Comparison of ENCODE assay signal across 10 cellular contexts in the genomic region with DNA sequence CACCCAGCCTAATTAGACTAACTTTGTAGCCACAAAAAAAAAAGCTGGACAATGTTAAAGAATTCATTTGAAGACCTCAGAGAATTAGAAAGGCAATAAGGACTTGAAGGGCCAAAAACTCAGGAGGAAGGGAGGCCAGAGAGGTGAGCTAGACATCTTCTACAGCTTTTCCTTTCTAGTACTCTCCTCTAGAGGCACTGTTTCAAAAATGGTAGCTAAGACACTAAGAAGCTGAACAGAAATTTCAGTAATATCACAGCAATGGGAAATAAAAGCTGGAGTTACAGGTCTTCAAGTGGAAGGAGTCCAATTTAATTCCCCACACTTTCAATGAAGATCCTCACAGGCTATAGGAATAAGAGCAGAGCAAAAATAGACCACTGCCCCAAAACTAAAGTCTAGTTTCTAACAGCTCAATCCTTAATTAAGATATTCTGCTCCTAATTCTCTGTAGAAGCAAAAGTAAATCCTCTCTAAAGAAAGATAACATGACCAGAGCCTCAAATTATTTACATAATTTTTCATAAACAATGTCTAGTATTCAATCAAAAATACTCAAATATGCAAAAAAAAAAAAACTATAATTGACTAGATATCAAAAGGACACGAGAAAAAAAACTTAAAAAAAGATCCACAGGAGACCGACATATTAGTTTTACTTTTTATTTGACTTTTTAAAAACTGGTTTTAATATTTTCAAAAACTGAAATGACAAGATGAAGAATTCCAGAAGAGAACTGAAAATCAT.
DNase-seq lines count a peak whose midpoint lies in the region; ATAC-seq and TF ChIP-seq lines count a peak whose summit lies in the region.
"Had no signal": no experiment of that assay in that cellular context is flagged by ENCODE, and none has a peak within 500 bp of the region (broad histone marks: within the 10 kb centered on the region; RNA-seq: fewer than 3 reads in every experiment).

No MANE protein-coding gene starts in this region.

- no peaks in the 10 kb centered on the region for H3K9me3 Mint-ChIP-seq in progenitor cell of endocrine pancreas (ENCODE audit: low read depth)

- peaks cover 13% of the 10 kb centered on the region for H3K36me3 Mint-ChIP-seq in progenitor cell of endocrine pancreas (ENCODE audit: insufficient read depth)

- no peaks in the 10 kb centered on the region for H3K27me3 Mint-ChIP-seq in progenitor cell of endocrine pancreas

- DNase-seq in SIG-M5 treated with dmso at 0.1 percent for 504 hours (lab: John Stamatoyannopoulos, UW; ENCODE audit: unreplicated experiment) (peak; percentile 20), SIG-M5 (lab: John Stamatoyannopoulos, UW) (no peak), NAMALWA (ENCODE audit: low spot score) (peak; percentile 32), choroid plexus epithelial cell (ENCODE audit: low read depth) (no peak), progenitor cell of endocrine pancreas (ENCODE audit: low spot score, unreplicated experiment) (no peak), NCI-H1105 (lab: John Stamatoyannopoulos, UW) (no peak)
- DNase-seq in stimulated activated naive CD4-positive, alpha-beta T cell (lab: John Stamatoyannopoulos, UW), result no peak
- DNase-seq: NCI-H2029, right cardiac atrium had no signal

- H3K27ac ChIP-seq in gastroesophageal sphincter, result no peak overlapping the region

- WGBS in gastroesophageal sphincter (ENCODE audit: low coverage in 1 of 2), 2 donors, result 100% methylated on average over 2 of the region's 2 CpGs

- peaks cover 0 to 27% of the 10 kb centered on the region in 2 donors for H3K36me3 ChIP-seq in gastroesophageal sphincter

- no peaks in the 10 kb centered on the region for H3K27me3 ChIP-seq in gastroesophageal sphincter

- ATAC-seq in gastroesophageal sphincter, result no peak
- ATAC-seq: right cardiac atrium had no signal

- no peaks in the 10 kb centered on the region for H3K9me3 ChIP-seq in gastroesophageal sphincter

- H3K4me1 Mint-ChIP-seq in progenitor cell of endocrine pancreas (ENCODE audit: low read depth), result no peaks in the 10 kb centered on the region

- no peak overlapping the region for H3K27ac Mint-ChIP-seq in progenitor cell of endocrine pancreas

- no peak overlapping the region for H3K4me3 ChIP-seq in choroid plexus epithelial cell (ENCODE audit: low read depth, low read length)
- no peak overlapping the region for H3K4me3 ChIP-seq in gastroesophageal sphincter

- H3K4me3 Mint-ChIP-seq in progenitor cell of endocrine pancreas (ENCODE audit: low read depth), result no peak overlapping the region

- no peaks in the 10 kb centered on the region for H3K4me1 ChIP-seq in gastroesophageal sphincter

- TF ChIP-seq POLR2A in gastroesophageal sphincter (IDR thresholded peaks at IDR 0.05), result no peak

- no peak for TF ChIP-seq EP300 in gastroesophageal sphincter (IDR thresholded peaks at IDR 0.05)

- peak; percentile 36 for TF ChIP-seq CTCF in choroid plexus epithelial cell (conservative IDR thresholded peaks at IDR 0.05; ENCODE audit: low read depth, low read length)
- TF ChIP-seq CTCF in progenitor cell of endocrine pancreas (IDR thresholded peaks at IDR 0.05; ENCODE audit: unreplicated experiment), result peak; percentile 45
- TF ChIP-seq CTCF in gastroesophageal sphincter (IDR thresholded peaks at IDR 0.05), result no peak

Comparison
In these comparisons a context has a peak if more than half of its experiments do, and no peak if none do; other contexts are left out.
1. DNase-seq: peak in SIG-M5 treated with dmso at 0.1 percent for 504 hours (single experiment) and NAMALWA (single experiment); none in SIG-M5 (single experiment), choroid plexus epithelial cell (single experiment), progenitor cell of endocrine pancreas (single experiment), NCI-H1105 (single experiment) and stimulated activated naive CD4-positive, alpha-beta T cell (0 of 6).
2. CTCF ChIP-seq: peak in choroid plexus epithelial cell (single experiment) and progenitor cell of endocrine pancreas (single experiment); none in gastroesophageal sphincter (0 of 4).